Comparison of ENCODE assay signal across 8 cellular contexts in the genomic region with DNA sequence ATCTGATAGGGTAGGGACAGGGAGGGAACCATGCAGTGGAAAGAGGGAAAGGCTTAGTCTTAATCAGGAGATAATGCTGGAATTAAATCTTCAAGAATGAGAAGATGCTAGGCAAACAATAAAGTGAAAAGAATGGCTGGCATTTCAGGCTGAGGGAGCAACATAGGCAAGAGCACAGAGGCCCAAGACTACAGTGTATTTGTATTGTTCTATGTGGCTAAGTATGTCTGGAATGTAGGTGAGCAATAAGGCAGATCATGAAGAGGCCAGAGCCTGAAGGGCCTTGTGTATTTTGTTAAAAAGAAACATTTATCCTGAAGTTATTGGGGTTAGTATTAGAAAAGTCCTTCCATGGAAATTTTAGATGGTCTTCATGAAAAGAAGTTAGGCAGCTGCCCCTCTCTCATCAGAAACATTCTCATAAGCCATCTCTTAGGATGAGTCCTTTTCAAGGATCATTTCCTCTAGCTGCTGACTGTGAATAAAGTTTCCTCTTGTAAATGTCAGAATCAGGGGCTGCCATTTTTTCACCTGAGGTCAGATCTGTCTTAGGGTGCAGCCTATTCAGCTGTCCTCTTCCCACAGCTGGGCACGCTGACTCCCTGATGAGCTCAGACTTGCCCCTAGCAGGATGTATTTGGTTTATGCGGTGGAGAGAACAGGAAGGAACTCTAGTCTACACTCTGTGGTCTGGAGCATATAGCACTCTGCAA. TPM values are rescaled to one million over a fixed set of nuclear protein-coding genes. Genes with fewer than 3 reads are reported as not detected.
DNase-seq lines count a peak whose midpoint lies in the region; ATAC-seq lines count a peak whose summit lies in the region.

No MANE protein-coding gene starts in this region.

- ATAC-seq in activated CD4-positive, CD25-positive, alpha-beta regulatory T cell treated with anti-CD3 and anti-CD28 coated beads, Interleukin-2, amount 50 U/mL, for 24 hours = peak; percentile 85 to 92
- ATAC-seq in HG03025 (IDR thresholded peaks at IDR 0.05; ENCODE audit: low FRiP score, unreplicated experiment) = peak; percentile 99

- no peak for DNase-seq in activated CD4-positive, CD25-positive, alpha-beta regulatory T cell treated with anti-CD3 and anti-CD28 coated beads, Interleukin-2, amount 50 U/mL, for 72 hours
- DNase-seq in RPMI7951 (ENCODE audit: low read depth) = peak; percentile 92
- peak; percentile 22 for DNase-seq in amniotic stem cell (lab: John Stamatoyannopoulos, UW)
- peak; percentile 60 for DNase-seq in islet precursor cell
- peak; percentile 49 for DNase-seq in stimulated activated CD8-positive, alpha-beta memory T cell treated with anti-CD3 and anti-CD28 coated beads, Interleukin-4, amount 100 ng/mL, for 48 hours
- no peak for DNase-seq in NCI-H2171 treated with DMSO at 0.1 percent for 48 hours (lab: John Stamatoyannopoulos, UW)

RNA-seq across cellular contexts. Expression of gene ATP10D, which starts 46.3 kb away (rescaled TPM):
- 14.8 and 16.9 TPM in 2 replicates for total RNA-seq in RPMI7951 (2014; rRNA removed; shearing (Covaris generic))

Comparison
In these comparisons a context has a peak if more than half of its experiments do, and no peak if none do; other contexts are left out.
1. DNase-seq: peak in RPMI7951 (single experiment), amniotic stem cell (single experiment), islet precursor cell (single experiment) and stimulated activated CD8-positive, alpha-beta memory T cell treated with anti-CD3 and anti-CD28 coated beads, Interleukin-4, amount 100 ng/mL, for 48 hours (single experiment); none in activated CD4-positive, CD25-positive, alpha-beta regulatory T cell treated with anti-CD3 and anti-CD28 coated beads, Interleukin-2, amount 50 U/mL, for 72 hours (single experiment) and NCI-H2171 treated with DMSO at 0.1 percent for 48 hours (single experiment).